ENCODE assay signal across 8 cellular contexts in the genomic region with DNA sequence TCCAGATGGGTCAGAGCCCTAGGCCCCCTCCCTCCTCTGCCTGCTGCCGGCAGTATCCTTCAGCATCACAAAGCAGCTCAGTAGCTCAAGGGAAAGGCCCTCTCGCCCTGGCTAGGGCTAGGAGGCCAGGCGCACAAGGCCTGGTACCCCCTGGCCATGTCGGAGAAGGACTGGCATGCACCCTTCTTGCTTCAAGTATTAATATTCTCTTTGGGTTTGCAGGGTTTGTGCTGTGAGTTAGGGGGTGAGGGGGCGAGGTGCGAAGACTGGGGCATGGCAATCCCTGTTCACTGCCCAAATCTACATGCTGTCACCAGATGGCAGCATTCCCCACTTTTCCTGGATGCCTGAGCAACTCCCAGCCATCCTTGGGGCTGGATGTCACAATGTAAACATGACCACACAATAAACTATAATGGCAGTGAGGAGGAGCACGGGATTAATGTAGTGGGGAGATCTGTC.
DNase-seq lines count a peak whose midpoint lies in the region; ATAC-seq, FAIRE-seq and TF ChIP-seq lines count a peak whose summit lies in the region.

No MANE protein-coding gene starts in this region.

- in situ Hi-C loops in gastrocnemius medialis (cut with MboI; ENCODE audit: low sequenced_read_pairs in 4 of 4), result loop anchor here in 2 of 4 donors (25.0 kb wide), 2 partner anchors 186 to 264 kb away; partner anchors contain the start of gene SH3PXD2A (in 1 of the 2)

- intact Hi-C loops in left ventricle myocardium superior (cut with micrococcal nuclease), result loop anchor here (5.0 kb wide), 1 partner anchor 89 kb away; no protein-coding TSS in a partner anchor
- intact Hi-C loops in gastrocnemius medialis (cut with DNase I; ENCODE audit: low total_unique reads), result loop anchor here (1.0 to 5.0 kb wide), 2 partner anchors 88 to 259 kb away; partner anchors contain the start of gene SH3PXD2A

- TF ChIP-seq POLR2A in A549 (IDR thresholded peaks at IDR 0.05; ENCODE audit: low read length), result no peak
- TF ChIP-seq POLR2A in gastrocnemius medialis (IDR thresholded peaks at IDR 0.05), result no peak

- WGBS in A549 (ENCODE audit: missing lambda C conversion rate), result 33% methylated on average over 7 of the region's 7 CpGs

- no peaks in the 10 kb centered on the region for H3K27me3 ChIP-seq in GM06990 (replicated peaks; ENCODE audit: control insufficient read depth, insufficient read depth, low read length)
- H3K27me3 ChIP-seq in gastrocnemius medialis, result no peaks in the 10 kb centered on the region

- peak overlapping the region; percentile 29 for H3K4me2 ChIP-seq in A549

- no peaks in the 10 kb centered on the region for H3K9me3 ChIP-seq in A549
- H3K9me3 ChIP-seq in gastrocnemius medialis, result no peaks in the 10 kb centered on the region

- TF ChIP-seq CTCF in A549 (IDR thresholded peaks at IDR 0.05) (peak; percentile 84), GM06990 (IDR thresholded peaks at IDR 0.05; ENCODE audit: insufficient read depth, low read length, poor library complexity, severe bottlenecking) (peak; percentile 56), gastrocnemius medialis (IDR thresholded peaks at IDR 0.05 in 4 of 5, conservative IDR thresholded peaks at IDR 0.05 in 1 of 5) (peak; percentile 64 to 85 (median 81))

- TF ChIP-seq RAD21 in A549 (conservative IDR thresholded peaks at IDR 0.05 in 1 of 2, IDR thresholded peaks at IDR 0.05 in 1 of 2), result peak; percentile 87 to 88

- H3K4me3 ChIP-seq in A549 (no peak overlapping the region), GM06990 (replicated peaks; ENCODE audit: low read depth, low read length) (no peak overlapping the region), gastrocnemius medialis (no peak overlapping the region)

- H3K4me1 ChIP-seq in A549, result peaks cover 5% of the 10 kb centered on the region
- H3K4me1 ChIP-seq in gastrocnemius medialis, result peaks cover 11 to 20% of the 10 kb centered on the region in 2 donors

- TF ChIP-seq EP300 in A549 (IDR thresholded peaks at IDR 0.05), result no peak

- POLR2A ChIA-PET in A549 (lab: Yijun Ruan, JAX), result no interaction called here

- DNase-seq in A549 (ENCODE audit: low read depth in 1 of 2, low spot score in 1 of 2) (peak; percentile 80 to 95), GM06990 (ENCODE audit: extremely low read depth, insufficient read length) (no peak), NCI-H2081 (lab: John Stamatoyannopoulos, UW) (peak; percentile 33 to 81), amniotic stem cell (lab: John Stamatoyannopoulos, UW) (peak; percentile 17), left ventricle myocardium superior (no peak), gastrocnemius medialis (peak; percentile 36 to 65)
- no peak for DNase-seq in activated T-cell treated with anti-CD3 and anti-CD28 coated beads, Interleukin-2, amount 50 U/mL, for 1 hour

- no peak for FAIRE-seq in A549 (lab: Jason Lieb, UNC)

- ATAC-seq in A549 (peak; percentile 86 to 96), left ventricle myocardium superior (peak; percentile 66), gastrocnemius medialis (peak; percentile 66 to 91), HG03139 (IDR thresholded peaks at IDR 0.05; ENCODE audit: unreplicated experiment) (no peak)

- peaks cover 9% of the 10 kb centered on the region for H3K36me3 ChIP-seq in GM06990 (ENCODE audit: control insufficient read depth, insufficient read depth, low read length)
- H3K36me3 ChIP-seq in gastrocnemius medialis, result peaks cover 0 to 4% of the 10 kb centered on the region in 2 donors

- CTCF ChIA-PET in A549 (lab: Yijun Ruan, JAX), result interaction anchor here (0.6 to 18.9 kb wide), 34 partner anchors 10 to 286 kb away, joined by 3 to 265 read pairs (median 4); no protein-coding TSS in a partner anchor

- H3K27ac ChIP-seq in A549 (peak overlapping the region in 1 of 2 experiments; percentile 74; a peak in 3 of 6 replicates), gastrocnemius medialis (no peak overlapping the region)

TF ChIP-seq in A549, 52 proteins besides CTCF, POLR2A, EP300 and RAD21:
- TF ChIP-seq CEBPB (IDR thresholded peaks at IDR 0.05) (peak in 1 of 2 experiments; percentile 73; a peak in 2 of 4 replicates), RFX5 (IDR thresholded peaks at IDR 0.05) (no peak), SMC3 (IDR thresholded peaks at IDR 0.05) (peak; percentile 80), MAX (IDR thresholded peaks at IDR 0.05) (peak; percentile 70)

Comparison
In these comparisons a context has a peak if more than half of its experiments do, and no peak if none do; other contexts are left out.
1. DNase-seq: peak in A549 (2 of 2), NCI-H2081 (2 of 2), amniotic stem cell (single experiment) and gastrocnemius medialis (2 of 2); none in GM06990 (single experiment), left ventricle myocardium superior (single experiment) and activated T-cell treated with anti-CD3 and anti-CD28 coated beads, Interleukin-2, amount 50 U/mL, for 1 hour (single experiment).
2. Peak in every context shown above with its lines, with median percentiles within 50 percentile points of each other: CTCF ChIP-seq.